ENCODE assay signal across 8 cellular contexts in genomic region chr16:10868562-10869469, GRCh38. TPM values are rescaled to one million over a fixed set of nuclear protein-coding genes. Genes with fewer than 3 reads are reported as not detected.
DNase-seq lines count a peak whose midpoint lies in the region; ATAC-seq and TF ChIP-seq lines count a peak whose summit lies in the region.

No MANE protein-coding gene starts in this region.

- no peak for ATAC-seq in GM19023 (IDR thresholded peaks at IDR 0.05; ENCODE audit: unreplicated experiment)

- intact Hi-C loops in breast epithelium (cut with DNase I; ENCODE audit: low total_unique reads), result no loop called here
- intact Hi-C loops in mammary epithelial cell (cut with micrococcal nuclease), result no loop called here
- intact Hi-C loops in testis (cut with DNase I; ENCODE audit: low total_unique reads), result no loop called here

- no peaks in the 10 kb centered on the region for H3K27me3 ChIP-seq in breast epithelium
- no peaks in the 10 kb centered on the region for H3K27me3 ChIP-seq in mammary epithelial cell (ENCODE audit: insufficient read depth, low read length)
- no peaks in the 10 kb centered on the region for H3K27me3 ChIP-seq in Karpas-422 (ENCODE audit: low read length)
- H3K27me3 ChIP-seq in testis, result no peaks in the 10 kb centered on the region
- H3K27me3 ChIP-seq in smooth muscle cell (ENCODE audit: low read depth), result peaks cover 44% of the 10 kb centered on the region

- H3K79me2 ChIP-seq in mammary epithelial cell (ENCODE audit: insufficient read depth, low read length) (no peaks in the 10 kb centered on the region), Karpas-422 (ENCODE audit: low read length) (no peaks in the 10 kb centered on the region), smooth muscle cell (ENCODE audit: low read depth) (no peaks in the 10 kb centered on the region)

- H2AFZ ChIP-seq in mammary epithelial cell (ENCODE audit: low read depth, low read length) (no peak overlapping the region), Karpas-422 (ENCODE audit: low read length) (no peak overlapping the region), smooth muscle cell (ENCODE audit: low read depth) (no peak overlapping the region)

- 82% methylated on average over 14 of the region's 14 CpGs for WGBS in mammary epithelial cell (ENCODE audit: low coverage, missing lambda C conversion rate)
- 60 to 64% methylated on average over 14 of the region's 14 CpGs for WGBS in testis, 2 donors
- WGBS in smooth muscle cell (ENCODE audit: low lambda C conversion rate), result 83% methylated on average over 14 of the region's 14 CpGs

- no peak overlapping the region for H3K4me2 ChIP-seq in mammary epithelial cell (ENCODE audit: insufficient read depth, low read depth, low read length)
- H3K4me2 ChIP-seq in Karpas-422 (ENCODE audit: low read depth, low read length, poor library complexity, severe bottlenecking), result peak overlapping the region; percentile 70
- H3K4me2 ChIP-seq in smooth muscle cell, result no peak overlapping the region

- TF ChIP-seq POLR2A in breast epithelium (IDR thresholded peaks at IDR 0.05), result no peak
- TF ChIP-seq POLR2A in testis (IDR thresholded peaks at IDR 0.05), result no peak

- peaks cover 3 to 5% of the 10 kb centered on the region in 2 donors for H3K4me1 ChIP-seq in breast epithelium
- H3K4me1 ChIP-seq in mammary epithelial cell (ENCODE audit: insufficient read depth, low read length), result peaks cover 18% of the 10 kb centered on the region
- peaks cover 75% of the 10 kb centered on the region for H3K4me1 ChIP-seq in Karpas-422 (ENCODE audit: low read length)
- H3K4me1 ChIP-seq in testis, result no peaks in the 10 kb centered on the region
- no peaks in the 10 kb centered on the region for H3K4me1 ChIP-seq in smooth muscle cell (ENCODE audit: low read depth)

- H3K9me3 ChIP-seq in breast epithelium, result no peaks in the 10 kb centered on the region
- no peaks in the 10 kb centered on the region for H3K9me3 ChIP-seq in mammary epithelial cell (replicated peaks; ENCODE audit: insufficient read depth, low read length)
- H3K9me3 ChIP-seq in Karpas-422 (ENCODE audit: low read length), result no peaks in the 10 kb centered on the region
- no peaks in the 10 kb centered on the region for H3K9me3 ChIP-seq in testis
- H3K9me3 ChIP-seq in smooth muscle cell (replicated peaks; ENCODE audit: low read depth), result no peaks in the 10 kb centered on the region

- dilution Hi-C loops in mammary epithelial cell (cut with HindIII; ENCODE audit: low sequenced_read_pairs), result no loop called here

- DNase-seq in breast epithelium (ENCODE audit: low spot score in 2 of 2), result no peak
- DNase-seq in mammary epithelial cell, result no peak
- DNase-seq in Karpas-422, result peak; percentile 96
- DNase-seq in germinal center (ENCODE audit: low spot score), result peak; percentile 83
- DNase-seq in testis, result peak; percentile 26
- DNase-seq in smooth muscle cell (lab: John Stamatoyannopoulos, UW; ENCODE audit: unreplicated experiment), result no peak
- DNase-seq in stimulated activated CD4-positive, alpha-beta T cell treated with anti-CD3 and anti-CD28 coated beads, Interleukin-4, amount 100 ng/mL, for 24 hours, result no peak

- H3K27ac ChIP-seq in breast epithelium (peak overlapping the region; percentile 17 to 71), mammary epithelial cell (ENCODE audit: insufficient read depth, low read depth, low read length) (no peak overlapping the region), Karpas-422 (ENCODE audit: low read length) (peak overlapping the region; percentile 78), testis (peak overlapping the region in 1 of 2 donors; percentile 14), smooth muscle cell (ENCODE audit: low read depth) (no peak overlapping the region)

- no peaks in the 10 kb centered on the region for H3F3A ChIP-seq in smooth muscle cell (ENCODE audit: low read depth)

- TF ChIP-seq CTCF in breast epithelium (IDR thresholded peaks at IDR 0.05) (no peak), mammary epithelial cell (conservative IDR thresholded peaks at IDR 0.05 in 1 of 2, IDR thresholded peaks at IDR 0.05 in 1 of 2; ENCODE audit: extremely low read depth in 1 of 2, insufficient read depth in 1 of 2, low read depth in 1 of 2, low read length in 2 of 2) (no peak), testis (IDR thresholded peaks at IDR 0.05) (no peak), smooth muscle cell (IDR thresholded peaks at IDR 0.05; ENCODE audit: borderline replicate concordance, insufficient read depth, poor library complexity, severe bottlenecking) (no peak)

- H4K20me1 ChIP-seq in mammary epithelial cell (ENCODE audit: insufficient read depth, low read length) (no peaks in the 10 kb centered on the region), Karpas-422 (ENCODE audit: insufficient read depth, low read depth, low read length) (no peaks in the 10 kb centered on the region), smooth muscle cell (ENCODE audit: low read depth) (no peaks in the 10 kb centered on the region)

- no peaks in the 10 kb centered on the region for H3K36me3 ChIP-seq in breast epithelium
- no peaks in the 10 kb centered on the region for H3K36me3 ChIP-seq in mammary epithelial cell (ENCODE audit: insufficient read depth, low read length)
- H3K36me3 ChIP-seq in Karpas-422 (ENCODE audit: insufficient read depth, low read length), result no peaks in the 10 kb centered on the region
- H3K36me3 ChIP-seq in testis (ENCODE audit: low read depth, missing control alignments), result no peaks in the 10 kb centered on the region
- no peaks in the 10 kb centered on the region for H3K36me3 ChIP-seq in smooth muscle cell (ENCODE audit: low read depth)

- no peak overlapping the region for H3K9ac ChIP-seq in mammary epithelial cell (ENCODE audit: insufficient read depth, low read length)
- peak overlapping the region; percentile 59 for H3K9ac ChIP-seq in Karpas-422 (ENCODE audit: low read length)
- H3K9ac ChIP-seq in smooth muscle cell (ENCODE audit: low read depth), result no peak overlapping the region

- CTCF ChIA-PET in mammary epithelial cell (lab: Charles Lee; ENCODE audit: low non-redundant PET), result no interaction called here

- no TSS peak for BruUV-seq in mammary epithelial cell (replicated peaks; lab: Mats Ljungman, UMichigan)

- H3K9me2 ChIP-seq in Karpas-422 (replicated peaks; ENCODE audit: insufficient read depth, low read length), result no peaks in the 10 kb centered on the region

- H3K4me3 ChIP-seq in breast epithelium (peak overlapping the region in 1 of 3 donors; percentile 40), mammary epithelial cell (replicated peaks in 1 of 3; ENCODE audit: insufficient read depth in 1 of 3, low read depth in 2 of 3, low read length in 3 of 3) (no peak overlapping the region), Karpas-422 (ENCODE audit: low read length) (peak overlapping the region; percentile 57), testis (no peak overlapping the region), smooth muscle cell (no peak overlapping the region)

- in situ Hi-C loops in mammary epithelial cell (cut with MboI; ENCODE audit: low sequenced_read_pairs in 2 of 2), result no loop called here

RNA-seq across cellular contexts. Expression of gene CIITA, which starts 8.2 kb away (rescaled TPM):
- total RNA-seq in breast epithelium, result 10 to 100 TPM in 2 of 3 donors, 1 to 10 TPM in 1; 5.6 to 14.6 (median 11.1) TPM
- under 1 TPM; 0.17 to 0.35 TPM for total RNA-seq in mammary epithelial cell
- polyA plus RNA-seq in mammary epithelial cell, result 0.05 TPM
- not detected for polyA minus RNA-seq in mammary epithelial cell
- 66.2 and 96.5 TPM in 2 replicates for total RNA-seq in Karpas-422 (2014; rRNA removed; shearing (Covaris generic); ENCODE audit: low replicate concordance)
- total RNA-seq in testis, result 10 to 100 TPM in 1 of 2 donors, 1 to 10 TPM in 1; 6.3 to 16.0 TPM
- 9.5 TPM for polyA plus RNA-seq in testis (ENCODE audit: insufficient read depth, low read depth, low replicate concordance)
- not detected in 2 replicates for total RNA-seq in smooth muscle cell
- 0.11 and 0.31 TPM in 2 replicates for polyA plus RNA-seq in smooth muscle cell

RNA-seq across cellular contexts. Expression of gene TVP23A, which starts 50.2 kb away (rescaled TPM):
- 1 to 10 TPM in 1 of 3 donors, under 1 TPM in 1, not detected in 1; under 0.01 to 1.3 TPM for total RNA-seq in breast epithelium
- total RNA-seq in mammary epithelial cell, result not detected
- polyA plus RNA-seq in mammary epithelial cell, result not detected
- not detected for polyA minus RNA-seq in mammary epithelial cell
- not detected in 2 replicates for total RNA-seq in Karpas-422 (2014; rRNA removed; shearing (Covaris generic); ENCODE audit: low replicate concordance)
- 1 to 10 TPM; 3.5 to 4.2 TPM for total RNA-seq in testis
- 1.7 TPM for polyA plus RNA-seq in testis (ENCODE audit: insufficient read depth, low read depth, low replicate concordance)
- total RNA-seq in smooth muscle cell, result 0.13 and 0.58 TPM in 2 replicates
- polyA plus RNA-seq in smooth muscle cell, result 0.45 TPM in 2 replicates

Comparison
In these comparisons a context has a peak if more than half of its experiments do, and no peak if none do; other contexts are left out.
1. H3K27ac ChIP-seq: peak in breast epithelium (2 of 2) and Karpas-422 (single experiment); none in mammary epithelial cell (single experiment) and smooth muscle cell (single experiment).
2. DNase-seq: peak in Karpas-422 (single experiment), germinal center (single experiment) and testis (single experiment); none in breast epithelium (0 of 2), mammary epithelial cell (single experiment), smooth muscle cell (single experiment) and stimulated activated CD4-positive, alpha-beta T cell treated with anti-CD3 and anti-CD28 coated beads, Interleukin-4, amount 100 ng/mL, for 24 hours (single experiment).